Comparison of ENCODE assay signal across 20 cellular contexts in genomic region chr12:25242981-25243764, GRCh38. TPM values are rescaled to one million over a fixed set of nuclear protein-coding genes. Genes with fewer than 3 reads are reported as not detected.
DNase-seq lines count a peak whose midpoint lies in the region; ATAC-seq, FAIRE-seq and TF ChIP-seq lines count a peak whose summit lies in the region.
"Had no signal": no experiment of that assay in that cellular context is flagged by ENCODE, and none has a peak within 500 bp of the region (broad histone marks: within the 10 kb centered on the region; RNA-seq: fewer than 3 reads in every experiment).

No MANE protein-coding gene starts in this region.

- H3K27ac ChIP-seq in pancreas (peak overlapping the region in 2 of 4 donors; percentile 33 to 69), ovary (no peak overlapping the region)
- H3K27ac ChIP-seq: BLaER1 treated with 17β-estradiol and CSF1 and Interleukin-3, amounts not matched to agents 10 nM and 100 nM; spleen had no signal

- peaks cover 27% of the 10 kb centered on the region for H3K36me3 Mint-ChIP-seq in WTC11

- TF ChIP-seq CTCF in WTC11 (IDR thresholded peaks at IDR 0.05) (no peak), fibroblast of the aortic adventitia (IDR thresholded peaks at IDR 0.05; ENCODE audit: insufficient read depth, low read length) (no peak), pancreas (IDR thresholded peaks at IDR 0.05) (no peak), ovary (IDR thresholded peaks at IDR 0.05) (no peak)

- H3K4me3 ChIP-seq in fibroblast of the aortic adventitia (ENCODE audit: low read depth, low read length) (no peak overlapping the region), pancreas (no peak overlapping the region), ovary (no peak overlapping the region)
- H3K4me3 ChIP-seq: BLaER1 treated with 17β-estradiol and CSF1 and Interleukin-3, amounts not matched to agents 10 nM and 100 nM; spleen had no signal

- POLR2A ChIA-PET in WTC11 (lab: Charles Lee): no interaction called here

- H3K4me1 ChIP-seq in pancreas (peaks cover 6 to 10% (median 7%) of the 10 kb centered on the region in 3 donors), ovary (ENCODE audit: insufficient read depth) (no peaks in the 10 kb centered on the region)

- H3K4me1 Mint-ChIP-seq in WTC11: peaks cover 8% of the 10 kb centered on the region

- 46 to 58% methylated on average over 5 of the region's 5 CpGs for WGBS in pancreas, 2 donors
- WGBS in ovary, 3 donors: 83% methylated on average over 5 of the region's 5 CpGs

- H3K27me3 ChIP-seq in pancreas (no peaks in the 10 kb centered on the region), ovary (no peaks in the 10 kb centered on the region)
- H3K27me3 ChIP-seq: BLaER1 treated with 17β-estradiol and CSF1 and Interleukin-3, amounts not matched to agents 10 nM and 100 nM; spleen had no signal

- H3K4me3 Mint-ChIP-seq in WTC11: no peak overlapping the region
- H3K4me3 Mint-ChIP-seq: stimulated activated naive CD8-positive, alpha-beta T cell treated with anti-CD3 and anti-CD28 coated beads, Interleukin-15, Interleukin-2, amounts not matched to agents 100 ng/mL and 50 ng/mL, for 24 hours had no signal

- H3K27me3 Mint-ChIP-seq in WTC11 (ENCODE audit: low read depth): no peaks in the 10 kb centered on the region
- H3K27me3 Mint-ChIP-seq: stimulated activated naive CD8-positive, alpha-beta T cell treated with anti-CD3 and anti-CD28 coated beads, Interleukin-15, Interleukin-2, amounts not matched to agents 100 ng/mL and 50 ng/mL, for 24 hours had no signal

- no peaks in the 10 kb centered on the region for H3K9me3 Mint-ChIP-seq in WTC11
- H3K9me3 Mint-ChIP-seq: stimulated activated naive CD8-positive, alpha-beta T cell treated with anti-CD3 and anti-CD28 coated beads, Interleukin-15, Interleukin-2, amounts not matched to agents 100 ng/mL and 50 ng/mL, for 24 hours had no signal

- CTCF ChIA-PET in WTC11 (lab: Charles Lee): no interaction called here

- no peaks in the 10 kb centered on the region for H3K36me3 ChIP-seq in pancreas
- no peaks in the 10 kb centered on the region for H3K36me3 ChIP-seq in ovary

- FAIRE-seq in GM12892 (lab: Jason Lieb, UNC) (peak; percentile 36), pancreas (lab: Jason Lieb, UNC) (no peak)
- FAIRE-seq: endometrium had no signal

- no peaks in the 10 kb centered on the region for H3K9me3 ChIP-seq in pancreas
- H3K9me3 ChIP-seq in ovary: no peaks in the 10 kb centered on the region
- H3K9me3 ChIP-seq: spleen had no signal

- no peak for TF ChIP-seq EP300 in ovary (IDR thresholded peaks at IDR 0.05)

- TF ChIP-seq POLR2A in GM12892 (IDR thresholded peaks at IDR 0.05; ENCODE audit: low read depth, low read length): no peak
- TF ChIP-seq POLR2A in ovary (IDR thresholded peaks at IDR 0.05): no peak

- no peak for ATAC-seq in WTC11
- peak; percentile 66 to 79 (median 71) for ATAC-seq in pancreas
- no peak for ATAC-seq in GM19395 (IDR thresholded peaks at IDR 0.05; ENCODE audit: unreplicated experiment)

- DNase-seq in GM12892 (ENCODE audit: insufficient read length): no peak
- DNase-seq in WTC11 (ENCODE audit: low spot score): no peak
- DNase-seq in fibroblast of the aortic adventitia (ENCODE audit: low read depth): peak; percentile 59
- DNase-seq in pancreas: no peak
- DNase-seq in NCI-H2107 (lab: John Stamatoyannopoulos, UW): no peak
- DNase-seq in NCI-H2227 treated with DMSO at 0.1 percent for 48 hours (lab: John Stamatoyannopoulos, UW): no peak
- no peak for DNase-seq in ovary
- DNase-seq: activated naive CD4-positive, alpha-beta T cell treated with Interleukin-2 at 50 U/mL for 16 hours; caudate nucleus; islet precursor cell; NCI-H2029 treated with DMSO at 0.1 percent for 48 hours; NCI-H82; posterior cingulate gyrus; RPMI8226; spleen had no signal

- intact Hi-C loops in pancreas (cut with DNase I) (no loop called here), ovary (cut with DNase I) (no loop called here)

- H3K27ac Mint-ChIP-seq in WTC11: peak overlapping the region; percentile 4; the same call in 1 of the 2 replicates
- H3K27ac Mint-ChIP-seq: stimulated activated naive CD8-positive, alpha-beta T cell treated with anti-CD3 and anti-CD28 coated beads, Interleukin-15, Interleukin-2, amounts not matched to agents 100 ng/mL and 50 ng/mL, for 24 hours had no signal

TF ChIP-seq in WTC11, 78 proteins besides CTCF, POLR2A, EP300 and RAD21:
- TF ChIP-seq ZNF219 (CRISPR knock-in tag; IDR thresholded peaks at IDR 0.05; ENCODE audit: borderline replicate concordance) (no peak), CREB1 (CRISPR knock-in tag; IDR thresholded peaks at IDR 0.05) (no peak), NFATC4 (CRISPR knock-in tag; IDR thresholded peaks at IDR 0.05) (no peak), STAT6 (CRISPR knock-in tag; conservative IDR thresholded peaks at IDR 0.05; ENCODE audit: low read depth) (no peak), NFE2L1 (CRISPR knock-in tag; IDR thresholded peaks at IDR 0.05) (no peak), ZSCAN18 (CRISPR knock-in tag; IDR thresholded peaks at IDR 0.05) (no peak)

RNA-seq across cellular contexts. Expression of gene KRAS, which starts 7.6 kb away (rescaled TPM):
- 7.5 TPM for polyA plus RNA-seq in GM12892 (2012; ENCODE audit: missing spikeins)
- 60.9 to 66.2 TPM (median 61.3 TPM) in 3 replicates for total RNA-seq in WTC11 (2021)
- 9.2 and 18.6 TPM in 2 replicates for total RNA-seq in fibroblast of the aortic adventitia (ENCODE audit: low replicate concordance)
- total RNA-seq in pancreas: 10 to 100 TPM in 2 of 6 donors, 1 to 10 TPM in 4; 7.3 to 17.6 (median 8.9) TPM
- 1 to 10 TPM; 3.1 to 6.4 TPM for polyA plus RNA-seq in pancreas
- total RNA-seq in ovary: 10 to 100 TPM in 5 of 7 donors, 1 to 10 TPM in 2; 8.7 to 28.2 (median 16.4) TPM
- polyA plus RNA-seq in ovary: 10 to 100 TPM in 1 of 2 donors, 1 to 10 TPM in 1; 5.6 to 11.5 TPM

RNA-seq across cellular contexts. Expression of gene ETFRF1, which starts 48.1 kb away (rescaled TPM):
- 18.8 TPM for polyA plus RNA-seq in GM12892 (2012; ENCODE audit: missing spikeins)
- total RNA-seq in WTC11 (2021) (5.9 to 7.4 TPM (median 7.1 TPM) in 3 replicates), fibroblast of the aortic adventitia (ENCODE audit: low replicate concordance) (20.6 and 41.7 TPM in 2 replicates), pancreas (10 to 100 TPM in 3 of 6 donors, 1 to 10 TPM in 3; 8.3 to 14.5 (median 9.8) TPM), ovary (10 to 100 TPM; 18.2 to 40.1 (median 27.1) TPM)
- polyA plus RNA-seq in pancreas (10 to 100 TPM in 1 of 2 donors, 1 to 10 TPM in 1; 8.5 to 26.1 TPM), ovary (10 to 100 TPM; 21.6 to 29.6 TPM)

RNA-seq across cellular contexts. Expression of gene DNAI7, which starts 48.2 kb away (rescaled TPM):
- not detected for polyA plus RNA-seq in GM12892 (2012; ENCODE audit: missing spikeins)
- total RNA-seq in WTC11 (2021) (0.25 TPM in 1 of 3 replicates, not detected in the others), fibroblast of the aortic adventitia (ENCODE audit: low replicate concordance) (0.18 and 4.2 TPM in 2 replicates), pancreas (1 to 10 TPM in 1 of 6 donors, under 1 TPM in 5; 0.63 to 1.8 (median 0.82) TPM), ovary (1 to 10 TPM; 1.3 to 9.5 (median 2.6) TPM)
- polyA plus RNA-seq in pancreas (1 to 10 TPM; 1.1 to 2.0 TPM), ovary (under 1 TPM; 0.65 to 0.68 TPM)
- total RNA-seq: T-helper 1 cell treated with Interleukin-12 subunit alpha and Interleukin-12 subunit beta and Interleukin-4 antibody, amounts not matched to agents 30 ng/mL and 1 ng/mL, for 36 hours had no signal

Comparison
In these comparisons a context has a peak if more than half of its experiments do, and no peak if none do; other contexts are left out.
1. ATAC-seq: peak in pancreas (4 of 4); none in WTC11 (single experiment) and GM19395 (single experiment).